Comparison of ENCODE assay signal across 10 cellular contexts in genomic region chr20:64055893-64056638, GRCh38. TPM values are rescaled to one million over a fixed set of nuclear protein-coding genes. Genes with fewer than 3 reads are reported as not detected.
DNase-seq lines count a peak whose midpoint lies in the region; ATAC-seq and TF ChIP-seq lines count a peak whose summit lies in the region.
"Had no signal": no experiment of that assay in that cellular context is flagged by ENCODE, and none has a peak within 500 bp of the region (broad histone marks: within the 10 kb centered on the region; RNA-seq: fewer than 3 reads in every experiment).

No MANE protein-coding gene starts in this region.

- no peaks in the 10 kb centered on the region for H4K20me1 ChIP-seq in Karpas-422 (ENCODE audit: insufficient read depth, low read depth, low read length)

- intact Hi-C loops in ascending aorta (cut with DNase I), result no loop called here

- no peak overlapping the region for H2AFZ ChIP-seq in Karpas-422 (ENCODE audit: low read length)

- H3K27me3 ChIP-seq in liver (ENCODE audit: control insufficient read depth in 4 of 4, insufficient read depth in 4 of 4, low read length in 3 of 4), result peaks cover 0 to 2% (median under 1%) of the 10 kb centered on the region in 4 donors
- H3K27me3 ChIP-seq in ascending aorta, result no peaks in the 10 kb centered on the region
- no peaks in the 10 kb centered on the region for H3K27me3 ChIP-seq in Karpas-422 (ENCODE audit: low read length)

- H3K4me1 ChIP-seq in liver (ENCODE audit: control insufficient read depth in 4 of 4, insufficient read depth in 4 of 4, low read length in 3 of 4), result peaks cover 0 to 17% (median 7%) of the 10 kb centered on the region in 4 donors
- H3K4me1 ChIP-seq in ascending aorta, result no peaks in the 10 kb centered on the region
- peaks cover 25% of the 10 kb centered on the region for H3K4me1 ChIP-seq in Karpas-422 (ENCODE audit: low read length)

- TF ChIP-seq RAD21 in liver (IDR thresholded peaks at IDR 0.05), result no peak

- WGBS in liver, result 35% methylated on average over 22 of the region's 22 CpGs

- H3K4me2 ChIP-seq in Karpas-422 (ENCODE audit: low read depth, low read length, poor library complexity, severe bottlenecking), result no peak overlapping the region

- no peaks in the 10 kb centered on the region for H3K36me3 ChIP-seq in liver (ENCODE audit: control insufficient read depth in 4 of 4, insufficient read depth in 3 of 4, low read depth in 1 of 4, low read length in 3 of 4)
- no peaks in the 10 kb centered on the region for H3K36me3 ChIP-seq in ascending aorta
- H3K36me3 ChIP-seq in Karpas-422 (ENCODE audit: insufficient read depth, low read length), result no peaks in the 10 kb centered on the region

- ATAC-seq in GM21367 (IDR thresholded peaks at IDR 0.05; ENCODE audit: unreplicated experiment), result no peak

- H3K9me3 ChIP-seq in liver (ENCODE audit: control insufficient read depth in 4 of 4, low read length in 3 of 4) (no peaks in the 10 kb centered on the region), ascending aorta (no peaks in the 10 kb centered on the region), Karpas-422 (ENCODE audit: low read length) (no peaks in the 10 kb centered on the region)

- peak overlapping the region; percentile 15 to 53 for H3K27ac ChIP-seq in liver (ENCODE audit: low read depth in 1 of 2, low read length in 2 of 2)
- peak overlapping the region in 1 of 2 donors; percentile 36 for H3K27ac ChIP-seq in ascending aorta
- no peak overlapping the region for H3K27ac ChIP-seq in Karpas-422 (ENCODE audit: low read length)

- no peaks in the 10 kb centered on the region for H3K79me2 ChIP-seq in Karpas-422 (ENCODE audit: low read length)

- H3K4me3 ChIP-seq in liver (ENCODE audit: low read depth in 1 of 3, low read length in 3 of 3), result no peak overlapping the region
- no peak overlapping the region for H3K4me3 ChIP-seq in ascending aorta
- no peak overlapping the region for H3K4me3 ChIP-seq in Karpas-422 (ENCODE audit: low read length)

- peak; percentile 5 for DNase-seq in CD1c-positive myeloid dendritic cell (ENCODE audit: extremely low spot score)
- DNase-seq in SK-N-DZ (ENCODE audit: low spot score), result peak; percentile 58
- no peak for DNase-seq in ascending aorta (ENCODE audit: low spot score in 2 of 2)
- no peak for DNase-seq in Karpas-422
- DNase-seq: activated CD8-positive, alpha-beta memory T cell treated with anti-CD3 and anti-CD28 coated beads, Interleukin-2, amount 50 U/mL, for 48 hours; effector CD4-positive, alpha-beta T cell had no signal

- TF ChIP-seq CTCF in liver (IDR thresholded peaks at IDR 0.05; ENCODE audit: low read depth, low read length, missing input control), result no peak
- TF ChIP-seq CTCF in ascending aorta (IDR thresholded peaks at IDR 0.05), result no peak

- no peaks in the 10 kb centered on the region for H3K9me2 ChIP-seq in Karpas-422 (replicated peaks; ENCODE audit: insufficient read depth, low read length)

- H3K9ac ChIP-seq in liver (ENCODE audit: low read depth in 1 of 2, low read length in 2 of 2) (no peak overlapping the region), Karpas-422 (ENCODE audit: low read length) (no peak overlapping the region)

TF ChIP-seq in liver, 16 proteins besides CTCF, POLR2A, EP300 and RAD21:
- TF ChIP-seq ZBTB33 (IDR thresholded peaks at IDR 0.05) (no peak), FOXA2 (IDR thresholded peaks at IDR 0.05) (no peak), GABPA (IDR thresholded peaks at IDR 0.05 in 1 of 2, conservative IDR thresholded peaks at IDR 0.05 in 1 of 2) (no peak), EGR1 (IDR thresholded peaks at IDR 0.05; ENCODE audit: low read depth in 2 of 2) (no peak), REST (IDR thresholded peaks at IDR 0.05) (no peak), RXRA (IDR thresholded peaks at IDR 0.05) (no peak), ATF3 (IDR thresholded peaks at IDR 0.05) (no peak), SP1 (IDR thresholded peaks at IDR 0.05) (no peak), YY1 (IDR thresholded peaks at IDR 0.05) (no peak), TAF1 (conservative IDR thresholded peaks at IDR 0.05) (no peak), JUND (IDR thresholded peaks at IDR 0.05) (no peak), MAX (IDR thresholded peaks at IDR 0.05) (no peak)

RNA-seq across cellular contexts. Expression of gene SOX18, which starts 6.6 kb away (rescaled TPM):
- not detected in 2 replicates for polyA plus RNA-seq in SK-N-DZ (2014; cell fraction: cytosol; rRNA removed)
- not detected in 2 replicates for polyA plus RNA-seq in SK-N-DZ (2014; cell fraction: nucleus; rRNA removed)
- total RNA-seq in liver (1 to 10 TPM; 2.1 to 3.1 TPM), ascending aorta (244 TPM)
- polyA plus RNA-seq in liver, result 1 to 10 TPM; 1.1 to 5.8 TPM
- not detected in 2 replicates for total RNA-seq in Karpas-422 (2014; rRNA removed; shearing (Covaris generic); ENCODE audit: low replicate concordance)
- total RNA-seq: SK-MEL-5 had no signal
- polyA plus RNA-seq: BJ had no signal

RNA-seq across cellular contexts. Expression of gene TCEA2, which starts 6.9 kb away (rescaled TPM):
- polyA plus RNA-seq in SK-N-DZ (2014; cell fraction: cytosol; rRNA removed), result 33.1 and 37.2 TPM in 2 replicates
- 164 and 170 TPM in 2 replicates for polyA plus RNA-seq in SK-N-DZ (2014; cell fraction: nucleus; rRNA removed)
- 1 to 10 TPM; 4.6 to 6.4 TPM for total RNA-seq in liver
- polyA plus RNA-seq in liver, result 10 to 100 TPM; 17.2 to 22.6 TPM
- 61.4 TPM for total RNA-seq in ascending aorta
- 124 and 197 TPM in 2 replicates for total RNA-seq in Karpas-422 (2014; rRNA removed; shearing (Covaris generic); ENCODE audit: low replicate concordance)

RNA-seq across cellular contexts. Expression of gene C20orf204, which starts 20.1 kb away (rescaled TPM):
- polyA plus RNA-seq in SK-N-DZ (2014; cell fraction: cytosol; rRNA removed), result 2.3 and 6.6 TPM in 2 replicates
- polyA plus RNA-seq in SK-N-DZ (2014; cell fraction: nucleus; rRNA removed), result 32.8 and 42.2 TPM in 2 replicates
- under 1 TPM; 0.14 to 0.59 TPM for total RNA-seq in liver
- under 1 TPM; 0.07 to 0.10 TPM for polyA plus RNA-seq in liver
- not detected for total RNA-seq in ascending aorta
- 0.45 and 1.8 TPM in 2 replicates for total RNA-seq in Karpas-422 (2014; rRNA removed; shearing (Covaris generic); ENCODE audit: low replicate concordance)

RNA-seq across cellular contexts. Expression of gene RGS19, which starts 23.3 kb away (rescaled TPM):
- 30.3 and 30.4 TPM in 2 replicates for polyA plus RNA-seq in SK-N-DZ (2014; cell fraction: cytosol; rRNA removed)
- polyA plus RNA-seq in SK-N-DZ (2014; cell fraction: nucleus; rRNA removed), result 28.4 and 31.8 TPM in 2 replicates
- 10 to 100 TPM in 1 of 2 donors, 1 to 10 TPM in 1; 6.7 to 12.9 TPM for total RNA-seq in liver
- polyA plus RNA-seq in liver, result 1 to 10 TPM; 4.9 to 5.9 TPM
- total RNA-seq in ascending aorta, result 109 TPM
- total RNA-seq in Karpas-422 (2014; rRNA removed; shearing (Covaris generic); ENCODE audit: low replicate concordance), result 172 and 272 TPM in 2 replicates

RNA-seq across cellular contexts. Expression of gene OPRL1, which starts 23.8 kb away (rescaled TPM):
- polyA plus RNA-seq in SK-N-DZ (2014; cell fraction: cytosol; rRNA removed), result 14.7 and 15.5 TPM in 2 replicates
- 7.1 and 11.7 TPM in 2 replicates for polyA plus RNA-seq in SK-N-DZ (2014; cell fraction: nucleus; rRNA removed)
- total RNA-seq in liver (under 1 TPM; 0.42 to 0.79 TPM), ascending aorta (0.21 TPM)
- polyA plus RNA-seq in liver, result under 1 TPM; 0.04 to 0.28 TPM
- 34.0 and 60.6 TPM in 2 replicates for total RNA-seq in Karpas-422 (2014; rRNA removed; shearing (Covaris generic); ENCODE audit: low replicate concordance)

Comparison
In these comparisons a context has a peak if more than half of its experiments do, and no peak if none do; other contexts are left out.
1. DNase-seq: peak in CD1c-positive myeloid dendritic cell (single experiment) and SK-N-DZ (single experiment); none in ascending aorta (0 of 2) and Karpas-422 (single experiment).
2. RNA of gene SOX18, which starts 6.6 kb away (total RNA-seq): 244 TPM in ascending aorta (single experiment); 2.1 to 3.1 TPM in liver and not detected in Karpas-422; every median in the first group is over 10 times any median in the second.